8 cellular contexts compared by ENCODE assay signal in the genomic region with DNA sequence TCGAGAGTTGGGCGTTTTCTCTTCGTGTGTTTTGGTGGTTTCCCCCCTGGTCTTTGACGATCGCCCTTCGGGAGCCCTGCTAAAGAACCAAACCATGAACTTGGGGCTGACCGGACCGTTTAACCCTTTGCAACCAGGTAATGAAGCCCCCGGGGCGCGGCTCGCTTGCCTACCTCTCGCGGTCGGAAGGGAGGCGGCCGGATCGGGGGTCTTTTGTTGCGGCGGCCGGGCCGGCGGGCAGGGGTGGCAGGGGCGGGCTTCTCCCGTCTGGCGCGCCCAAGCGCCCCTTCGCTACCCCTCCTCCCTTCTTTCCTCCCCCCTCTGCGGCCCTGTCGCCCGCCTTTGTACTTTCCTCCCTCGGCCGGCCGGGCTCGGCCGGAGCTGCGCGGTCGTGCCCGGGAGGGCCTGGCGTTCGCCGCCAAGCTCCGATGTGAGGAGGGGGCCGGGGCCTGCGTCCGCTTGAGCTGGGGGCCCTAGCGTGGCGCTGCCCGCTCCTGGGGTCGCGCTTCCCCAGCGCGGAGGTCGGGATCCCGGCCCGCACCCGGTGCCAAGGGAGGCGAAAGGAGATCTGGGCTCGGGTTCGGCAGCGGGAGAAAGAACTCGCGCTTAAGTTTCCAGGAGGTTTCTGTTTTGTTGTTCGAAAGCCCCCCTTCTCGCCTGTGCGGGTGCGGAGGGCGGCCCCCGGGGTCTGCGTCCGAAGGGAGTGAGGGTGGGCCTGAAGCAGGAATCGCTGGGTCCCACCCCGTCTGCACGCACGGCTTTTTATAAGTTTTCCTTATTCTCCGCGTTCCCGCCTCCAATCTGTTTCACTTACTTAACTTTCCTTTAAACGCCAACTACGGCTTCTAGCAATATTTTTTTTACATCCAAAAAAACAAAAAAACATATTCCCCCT.
DNase-seq lines count a peak whose midpoint lies in the region; ATAC-seq and TF ChIP-seq lines count a peak whose summit lies in the region.

No MANE protein-coding gene starts in this region.

- no peak overlapping the region for H2BK15ac ChIP-seq in mesenchymal stem cell (ENCODE audit: low read depth, poor library complexity, severe bottlenecking)

- peak overlapping the region; percentile 79 for H3K4me3 ChIP-seq in MM.1S (ENCODE audit: low read length)
- peak overlapping the region; percentile 87 to 88 for H3K4me3 ChIP-seq in mesenchymal stem cell (ENCODE audit: insufficient read depth in 1 of 2, low read depth in 1 of 2, low read length in 2 of 2)
- peak overlapping the region; percentile 97 to 98 for H3K4me3 ChIP-seq in aorta (ENCODE audit: low read length in 2 of 2)

- TF ChIP-seq CTCF in MM.1S (IDR thresholded peaks at IDR 0.05; ENCODE audit: low read length), result no peak

- peak overlapping the region in 1 of 2 experiments; percentile 33 for H3K18ac ChIP-seq in mesenchymal stem cell (ENCODE audit: low read depth in 1 of 2, low read length in 2 of 2)

- peak overlapping the region; percentile 35; the same call in 1 of the 2 replicates for H3K27ac ChIP-seq in MM.1S (ENCODE audit: low read length)
- peak overlapping the region; percentile 47 for H3K27ac ChIP-seq in cingulate gyrus (ENCODE audit: low read depth, low read length)
- no peak overlapping the region for H3K27ac ChIP-seq in mesenchymal stem cell (ENCODE audit: low read length, poor library complexity, severe bottlenecking)
- H3K27ac ChIP-seq in aorta (ENCODE audit: low read depth in 1 of 2, low read length in 2 of 2), result peak overlapping the region; percentile 16 to 74

- no peak overlapping the region for H2BK5ac ChIP-seq in mesenchymal stem cell (ENCODE audit: low read depth, low read length, poor library complexity, severe bottlenecking)

- no peak overlapping the region for H4K91ac ChIP-seq in mesenchymal stem cell (ENCODE audit: low read length)

- no peak overlapping the region for H2BK120ac ChIP-seq in mesenchymal stem cell (ENCODE audit: low read depth, low read length)

- peak overlapping the region; percentile 88 for H2AFZ ChIP-seq in MM.1S (ENCODE audit: low read length)
- H2AFZ ChIP-seq in mesenchymal stem cell (ENCODE audit: low read depth, low read length), result no peak overlapping the region

- peaks cover 8% of the 10 kb centered on the region for H3K79me1 ChIP-seq in mesenchymal stem cell (replicated peaks; ENCODE audit: low read length, poor library complexity, severe bottlenecking)

- peak overlapping the region; percentile 90 for H3K9ac ChIP-seq in MM.1S (ENCODE audit: low read length)
- peak overlapping the region; percentile 91 for H3K9ac ChIP-seq in mesenchymal stem cell (ENCODE audit: low read length)

- ATAC-seq in aorta (ENCODE audit: low FRiP score), result peak; percentile 51

- H3K4me2 ChIP-seq in MM.1S (ENCODE audit: low read depth, low read length) (peak overlapping the region; percentile 85), mesenchymal stem cell (ENCODE audit: low read length, poor library complexity, severe bottlenecking) (peak overlapping the region; percentile 99)

- H4K20me1 ChIP-seq in MM.1S (ENCODE audit: insufficient read depth, low read length), result no peaks in the 10 kb centered on the region

- no peaks in the 10 kb centered on the region for H3K27me3 ChIP-seq in MM.1S (replicated peaks; ENCODE audit: insufficient read depth, low read length)
- H3K27me3 ChIP-seq in mesenchymal stem cell (ENCODE audit: control insufficient read depth in 1 of 2, insufficient read depth in 1 of 2, low read length in 2 of 2), result no peaks in the 10 kb centered on the region
- no peaks in the 10 kb centered on the region for H3K27me3 ChIP-seq in aorta (ENCODE audit: control insufficient read depth in 1 of 2, insufficient read depth in 2 of 2, low read length in 1 of 2)

- H3K9me3 ChIP-seq in MM.1S (replicated peaks; ENCODE audit: insufficient read depth, low read length), result no peaks in the 10 kb centered on the region
- H3K9me3 ChIP-seq in mesenchymal stem cell (ENCODE audit: control insufficient read depth, low read length), result no peaks in the 10 kb centered on the region
- H3K9me3 ChIP-seq in aorta (ENCODE audit: control insufficient read depth, low read length), result no peaks in the 10 kb centered on the region

- H3K4me1 ChIP-seq in MM.1S (ENCODE audit: low read length) (peaks cover 11% of the 10 kb centered on the region), mesenchymal stem cell (ENCODE audit: control insufficient read depth, insufficient read depth, low read depth, low read length) (peaks cover 12% of the 10 kb centered on the region), aorta (ENCODE audit: control insufficient read depth in 1 of 2, insufficient read depth in 2 of 2, low read length in 2 of 2) (no peaks in the 10 kb centered on the region)

- H3K4ac ChIP-seq in mesenchymal stem cell (ENCODE audit: low read depth in 1 of 2, low read length in 2 of 2), result no peak overlapping the region

- H3K36me3 ChIP-seq in MM.1S (replicated peaks; ENCODE audit: insufficient read depth, low read length) (no peaks in the 10 kb centered on the region), mesenchymal stem cell (ENCODE audit: control insufficient read depth in 1 of 2, insufficient read depth in 2 of 2, low read depth in 1 of 2, low read length in 2 of 2) (peaks cover 3 to 4% of the 10 kb centered on the region in 2 experiments), aorta (ENCODE audit: control insufficient read depth in 1 of 2, insufficient read depth in 2 of 2, low read length in 1 of 2) (no peaks in the 10 kb centered on the region)

- H3K9me2 ChIP-seq in MM.1S (replicated peaks; ENCODE audit: insufficient read depth, low read length), result no peaks in the 10 kb centered on the region

- H2BK12ac ChIP-seq in mesenchymal stem cell (ENCODE audit: low read length in 2 of 2), result no peak overlapping the region

- H3K23ac ChIP-seq in mesenchymal stem cell (ENCODE audit: low read length in 2 of 2), result peak overlapping the region in 1 of 2 experiments; percentile 74

- intact Hi-C loops in aorta (cut with DNase I), result loop anchor here (5.0 kb wide), 5 partner anchors 303 to 653 kb away; no protein-coding TSS in a partner anchor

- DNase-seq in NCI-H82 (lab: John Stamatoyannopoulos, UW) (peak; percentile 64), NCI-H82 treated with DMSO at 0.1 percent for 48 hours (lab: John Stamatoyannopoulos, UW; ENCODE audit: unreplicated experiment) (no peak), MM.1S (peak; percentile 15), mesenchymal stem cell (peak; percentile 31), aorta (peak; percentile 54 to 81), GDM1 (lab: John Stamatoyannopoulos, UW) (no peak)
- DNase-seq in central memory CD4-positive, alpha-beta T cell, result no peak

- H2AK5ac ChIP-seq in mesenchymal stem cell (ENCODE audit: low read length, severe bottlenecking), result no peak overlapping the region

- WGBS in mesenchymal stem cell, result under 1% methylated on average over 74 of the region's 82 CpGs
- 0% methylated on average over 82 of the region's 82 CpGs for WGBS in aorta, 2 donors

- H4K8ac ChIP-seq in mesenchymal stem cell (ENCODE audit: low read length), result no peak overlapping the region

- H3K14ac ChIP-seq in mesenchymal stem cell (ENCODE audit: low read length in 2 of 2), result peak overlapping the region in 1 of 2 experiments; percentile 7

- peaks cover 13% of the 10 kb centered on the region for H3F3A ChIP-seq in MM.1S (ENCODE audit: insufficient read depth, low read length)

- H3K79me2 ChIP-seq in MM.1S (ENCODE audit: low read length), result peaks cover 55% of the 10 kb centered on the region

Comparison
In these comparisons a context has a peak if more than half of its experiments do, and no peak if none do; other contexts are left out.
1. DNase-seq: peak in NCI-H82 (single experiment), MM.1S (single experiment), mesenchymal stem cell (single experiment) and aorta (2 of 2); none in NCI-H82 treated with DMSO at 0.1 percent for 48 hours (single experiment), central memory CD4-positive, alpha-beta T cell (single experiment) and GDM1 (single experiment).
2. Peak in every context shown above with its lines, with median percentiles within 50 percentile points of each other: H3K4me3 ChIP-seq.